ENCODE assay signal across 8 cellular contexts in the genomic region with DNA sequence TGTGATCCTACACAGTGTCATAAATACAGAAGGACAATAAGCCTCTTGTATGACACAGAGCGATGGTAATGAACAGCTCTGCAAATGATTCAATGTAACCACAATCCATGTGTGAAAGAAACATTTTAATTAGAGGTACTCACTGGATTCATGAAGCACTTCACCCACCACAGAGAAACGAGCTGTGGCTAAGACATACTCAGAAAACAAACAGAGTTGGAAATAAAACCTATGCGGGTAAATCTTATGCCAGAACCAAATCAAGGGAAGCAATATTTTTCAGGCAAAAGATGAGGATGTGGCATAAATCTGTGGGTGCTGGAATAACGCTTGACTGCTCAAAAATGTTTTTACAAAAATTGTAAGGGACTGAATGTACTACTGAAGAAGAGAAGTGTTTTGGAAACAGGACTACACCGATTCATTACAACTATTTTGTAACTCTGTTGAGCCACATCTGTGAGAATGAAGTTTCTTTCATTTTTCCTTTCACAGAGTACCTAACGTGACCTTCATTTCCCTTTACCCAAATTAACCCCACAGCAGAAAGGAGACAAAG.
DNase-seq lines count a peak whose midpoint lies in the region; ATAC-seq and TF ChIP-seq lines count a peak whose summit lies in the region.

No MANE protein-coding gene starts in this region.

- H3K9me3 Mint-ChIP-seq in central memory CD8-positive, alpha-beta T cell: no peaks in the 10 kb centered on the region
- peaks cover 8% of the 10 kb centered on the region for H3K9me3 Mint-ChIP-seq in stimulated activated memory B cell treated with anti-CD40 and anti-IgM and Interleukin-4, amounts not matched to agents 10 μg/mL and 1 μg/mL and 100 μg/mL, for 72 hours

- peaks cover 32% of the 10 kb centered on the region for H3K4me1 Mint-ChIP-seq in central memory CD8-positive, alpha-beta T cell
- peaks cover 33% of the 10 kb centered on the region for H3K4me1 Mint-ChIP-seq in stimulated activated memory B cell treated with anti-CD40 and anti-IgM and Interleukin-4, amounts not matched to agents 10 μg/mL and 1 μg/mL and 100 μg/mL, for 72 hours

- no peaks in the 10 kb centered on the region for H3K9me3 ChIP-seq in colonic mucosa

- no peak for TF ChIP-seq CTCF in colonic mucosa (IDR thresholded peaks at IDR 0.05)

- peak overlapping the region; percentile 58 for H3K4me3 Mint-ChIP-seq in central memory CD8-positive, alpha-beta T cell
- peak overlapping the region; percentile 25 for H3K4me3 Mint-ChIP-seq in stimulated activated memory B cell treated with anti-CD40 and anti-IgM and Interleukin-4, amounts not matched to agents 10 μg/mL and 1 μg/mL and 100 μg/mL, for 72 hours

- H3K27ac Mint-ChIP-seq in central memory CD8-positive, alpha-beta T cell (ENCODE audit: low read depth): peak overlapping the region; percentile 86
- peak overlapping the region; percentile 67 for H3K27ac Mint-ChIP-seq in stimulated activated memory B cell treated with anti-CD40 and anti-IgM and Interleukin-4, amounts not matched to agents 10 μg/mL and 1 μg/mL and 100 μg/mL, for 72 hours

- peaks cover 5% of the 10 kb centered on the region for H3K36me3 Mint-ChIP-seq in central memory CD8-positive, alpha-beta T cell (ENCODE audit: insufficient read depth)
- H3K36me3 Mint-ChIP-seq in stimulated activated memory B cell treated with anti-CD40 and anti-IgM and Interleukin-4, amounts not matched to agents 10 μg/mL and 1 μg/mL and 100 μg/mL, for 72 hours: peaks cover 8% of the 10 kb centered on the region

- no peaks in the 10 kb centered on the region for H3K27me3 Mint-ChIP-seq in central memory CD8-positive, alpha-beta T cell
- H3K27me3 Mint-ChIP-seq in stimulated activated memory B cell treated with anti-CD40 and anti-IgM and Interleukin-4, amounts not matched to agents 10 μg/mL and 1 μg/mL and 100 μg/mL, for 72 hours: no peaks in the 10 kb centered on the region

- no peak overlapping the region for H3K27ac ChIP-seq in colonic mucosa

- no peaks in the 10 kb centered on the region for H3K4me1 ChIP-seq in colonic mucosa

- no peak overlapping the region for H3K9ac ChIP-seq in colonic mucosa (ENCODE audit: low read depth in 2 of 2, low read length in 2 of 2)

- DNase-seq in ELR (ENCODE audit: low read depth) (peak; percentile 30), colonic mucosa (no peak), NCI-H748 treated with DMSO at 0.1 percent for 48 hours (lab: John Stamatoyannopoulos, UW) (no peak)
- DNase-seq in central memory CD8-positive, alpha-beta T cell (ENCODE audit: low spot score in 2 of 2): peak in 1 of 2 donors; percentile 12
- no peak for DNase-seq in NK-92 treated with Interleukin-12 subunit alpha and Interleukin-12 subunit beta, amount 100 ng/mL, for 24 hours (lab: John Stamatoyannopoulos, UW)

- no peaks in the 10 kb centered on the region for H3K36me3 ChIP-seq in colonic mucosa

- H3K4me3 ChIP-seq in colonic mucosa: no peak overlapping the region

- intact Hi-C loops in colonic mucosa (cut with DNase I): no loop called here

- peak; percentile 72 for ATAC-seq in GM21381 (IDR thresholded peaks at IDR 0.05; ENCODE audit: unreplicated experiment)
- peak; percentile 28 for ATAC-seq in HG03571 (IDR thresholded peaks at IDR 0.05; ENCODE audit: unreplicated experiment)
- peak; percentile 93 for ATAC-seq in central memory CD8-positive, alpha-beta T cell (replicated peaks; ENCODE audit: extremely low read depth, poor library complexity, severe bottlenecking)
- ATAC-seq in stimulated activated memory B cell treated with anti-CD40 and anti-IgM and Interleukin-4, amounts not matched to agents 10 μg/mL and 1 μg/mL and 100 μg/mL, for 72 hours: peak; percentile 86

- no peaks in the 10 kb centered on the region for H3K27me3 ChIP-seq in colonic mucosa

Comparison
In these comparisons a context has a peak if more than half of its experiments do, and no peak if none do; other contexts are left out.
1. ATAC-seq: peak in every context shown above with its lines; median percentile 93 in central memory CD8-positive, alpha-beta T cell; 86 in stimulated activated memory B cell treated with anti-CD40 and anti-IgM and Interleukin-4, amounts not matched to agents 10 μg/mL and 1 μg/mL and 100 μg/mL, for 72 hours; 72 in GM21381; 28 in HG03571.